ENCODE assay signal across 23 cellular contexts in the genomic region with DNA sequence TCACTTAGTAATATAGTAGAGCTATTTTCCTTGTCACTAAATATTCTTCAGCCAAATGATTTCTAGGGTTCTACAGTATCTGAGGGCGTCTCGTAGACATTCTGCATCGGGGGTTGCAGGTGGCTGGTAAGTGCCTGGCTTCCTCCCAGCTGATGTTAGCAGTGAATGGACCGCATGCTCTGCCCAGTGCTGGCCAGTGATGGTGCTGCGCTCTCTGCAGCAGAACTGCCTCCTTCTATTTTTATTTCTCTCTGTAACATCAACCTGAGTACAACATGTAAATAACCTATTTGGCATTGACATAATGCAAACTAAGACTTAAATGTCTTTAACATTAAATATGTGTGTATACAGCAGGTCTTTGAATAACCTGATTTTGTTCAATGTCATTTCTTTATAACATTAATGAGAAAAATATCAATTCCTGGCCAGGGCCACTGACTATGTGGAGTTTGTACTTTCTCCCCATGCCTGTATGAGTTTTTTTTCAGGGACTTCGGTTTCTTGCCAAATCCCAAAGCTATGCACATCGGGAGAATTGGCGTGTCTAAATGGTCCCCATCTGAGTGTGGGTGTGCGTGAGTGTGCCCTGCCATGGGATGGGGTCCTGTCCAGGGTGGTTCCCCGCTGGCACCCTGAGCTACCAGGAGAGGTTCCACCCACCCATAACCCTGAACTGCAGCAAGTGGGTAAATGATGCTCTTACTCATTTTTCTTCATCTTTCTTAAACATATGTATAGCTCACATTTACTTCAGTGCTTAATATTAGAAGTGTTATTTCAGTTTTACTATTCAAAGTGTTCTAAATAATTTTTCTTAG.
DNase-seq lines count a peak whose midpoint lies in the region; ATAC-seq and TF ChIP-seq lines count a peak whose summit lies in the region.
"Had no signal": no experiment of that assay in that cellular context is flagged by ENCODE, and none has a peak within 500 bp of the region (broad histone marks: within the 10 kb centered on the region; RNA-seq: fewer than 3 reads in every experiment).

No MANE protein-coding gene starts in this region.

- no peak overlapping the region for H3K4me3 ChIP-seq in heart left ventricle
- H3K4me3 ChIP-seq: upper lobe of right lung had no signal

- H3K4me1 Mint-ChIP-seq in T-helper 1 cell treated with Interleukin-12 subunit alpha and Interleukin-12 subunit beta and Interleukin-4 antibody, amounts not matched to agents 30 μg/mL and 1 μg/mL, for 36 hours (ENCODE audit: low read depth): peaks cover 37% of the 10 kb centered on the region
- peaks cover 45% of the 10 kb centered on the region for H3K4me1 Mint-ChIP-seq in activated T-helper 2 cell treated with anti-CD3 and anti-CD28 coated beads, Interferon-gamma antibody, Interleukin-2, Interleukin-4, amounts not matched to agents 10 μg/mL and 5 μg/mL and 100 μg/mL, durations not matched to agents 14 hours and 24 hours and 36 hours (ENCODE audit: low read depth)
- H3K4me1 Mint-ChIP-seq: B cell; CD8-positive, alpha-beta memory T cell had no signal

- intact Hi-C loops in heart left ventricle (cut with DNase I) (loop anchor here in 3 of 10 donors (5.0 to 10.0 kb wide), 4 partner anchors 276 to 346 kb away; a partner anchor contains a TSS), Right ventricle myocardium inferior (cut with DNase I) (loop anchor here (5.0 kb wide), 1 partner anchor 283 kb away; no protein-coding TSS in a partner anchor)
- intact Hi-C loops in activated T-helper 2 cell treated with anti-CD3 and anti-CD28 coated beads, Interferon-gamma antibody, Interleukin-2, Interleukin-4, amounts not matched to agents 10 μg/mL and 5 μg/mL and 100 μg/mL, durations not matched to agents 14 hours and 24 hours and 36 hours (cut with micrococcal nuclease): loop anchor here (1.0 to 5.0 kb wide), 3 partner anchors 14 to 278 kb away; a partner anchor contains a TSS

- no peak for DNase-seq in T-helper 1 cell
- peak in 1 of 5 donors; percentile 35 for DNase-seq in heart left ventricle
- DNase-seq in Right ventricle myocardium inferior (ENCODE audit: missing footprints): no peak
- DNase-seq in activated T-helper 2 cell treated with anti-CD3 and anti-CD28 coated beads, Interferon-gamma antibody, Interleukin-2, Interleukin-4, amounts not matched to agents 10 μg/mL and 5 μg/mL and 100 μg/mL, durations not matched to agents 14 hours and 24 hours and 36 hours (ENCODE audit: low spot score): no peak
- peak; percentile 25 for DNase-seq in pons (ENCODE audit: low spot score)
- no peak for DNase-seq in NCI-H345 (lab: John Stamatoyannopoulos, UW)
- DNase-seq in T1000 (lab: John Stamatoyannopoulos, UW): no peak
- DNase-seq: 8988T; activated gamma-delta T cell; CD8-positive, alpha-beta memory T cell; DMS153; effector CD4-positive, alpha-beta T cell; KBM-7; MM.1S; NCI-H146; NCI-H2171; NCI-H524 treated with DMSO at 0.1 percent for 48 hours; small intestine; stimulated activated CD4-positive, alpha-beta T cell treated with anti-CD3 and anti-CD28 coated beads, Interleukin-1b, Interleukin-23, amount 100 ng/mL, for 48 hours; upper lobe of right lung had no signal

- H3K27ac ChIP-seq in heart left ventricle: no peak overlapping the region
- H3K27ac ChIP-seq: neutrophil, upper lobe of right lung had no signal

- no peaks in the 10 kb centered on the region for H3K27me3 Mint-ChIP-seq in T-helper 1 cell treated with Interleukin-12 subunit alpha and Interleukin-12 subunit beta and Interleukin-4 antibody, amounts not matched to agents 30 μg/mL and 1 μg/mL, for 36 hours (ENCODE audit: low read depth)
- no peaks in the 10 kb centered on the region for H3K27me3 Mint-ChIP-seq in activated T-helper 2 cell treated with anti-CD3 and anti-CD28 coated beads, Interferon-gamma antibody, Interleukin-2, Interleukin-4, amounts not matched to agents 10 μg/mL and 5 μg/mL and 100 μg/mL, durations not matched to agents 14 hours and 24 hours and 36 hours (ENCODE audit: low read depth)
- H3K27me3 Mint-ChIP-seq: B cell; CD8-positive, alpha-beta memory T cell had no signal

- H3K4me1 ChIP-seq in heart left ventricle: peaks cover 0 to 39% (median 18%) of the 10 kb centered on the region in 12 donors

- H3K9me3 Mint-ChIP-seq in T-helper 1 cell treated with Interleukin-12 subunit alpha and Interleukin-12 subunit beta and Interleukin-4 antibody, amounts not matched to agents 30 μg/mL and 1 μg/mL, for 36 hours: no peaks in the 10 kb centered on the region
- H3K9me3 Mint-ChIP-seq in activated T-helper 2 cell treated with anti-CD3 and anti-CD28 coated beads, Interferon-gamma antibody, Interleukin-2, Interleukin-4, amounts not matched to agents 10 μg/mL and 5 μg/mL and 100 μg/mL, durations not matched to agents 14 hours and 24 hours and 36 hours: peaks cover 3% of the 10 kb centered on the region
- H3K9me3 Mint-ChIP-seq: CD8-positive, alpha-beta memory T cell had no signal

- H3K9me3 ChIP-seq in heart left ventricle: no peaks in the 10 kb centered on the region
- H3K9me3 ChIP-seq: neutrophil, upper lobe of right lung had no signal

- H3K4me3 Mint-ChIP-seq in T-helper 1 cell treated with Interleukin-12 subunit alpha and Interleukin-12 subunit beta and Interleukin-4 antibody, amounts not matched to agents 30 μg/mL and 1 μg/mL, for 36 hours: peak overlapping the region; percentile 38
- no peak overlapping the region for H3K4me3 Mint-ChIP-seq in activated T-helper 2 cell treated with anti-CD3 and anti-CD28 coated beads, Interferon-gamma antibody, Interleukin-2, Interleukin-4, amounts not matched to agents 10 μg/mL and 5 μg/mL and 100 μg/mL, durations not matched to agents 14 hours and 24 hours and 36 hours (ENCODE audit: low read depth)
- H3K4me3 Mint-ChIP-seq: B cell had no signal

- 62 to 74% (median 68%) methylated on average over 10 of the region's 10 CpGs for WGBS in heart left ventricle, 4 donors

- ATAC-seq in heart left ventricle (peak in 3 of 4 donors; percentile 58 to 75 (median 71)), Right ventricle myocardium inferior (no peak)
- ATAC-seq: upper lobe of right lung had no signal

- H3K27me3 ChIP-seq in heart left ventricle: no peaks in the 10 kb centered on the region
- H3K27me3 ChIP-seq: neutrophil, upper lobe of right lung had no signal

- peak overlapping the region; percentile 89 for H3K27ac Mint-ChIP-seq in T-helper 1 cell treated with Interleukin-12 subunit alpha and Interleukin-12 subunit beta and Interleukin-4 antibody, amounts not matched to agents 30 μg/mL and 1 μg/mL, for 36 hours
- peak overlapping the region; percentile 84 for H3K27ac Mint-ChIP-seq in activated T-helper 2 cell treated with anti-CD3 and anti-CD28 coated beads, Interferon-gamma antibody, Interleukin-2, Interleukin-4, amounts not matched to agents 10 μg/mL and 5 μg/mL and 100 μg/mL, durations not matched to agents 14 hours and 24 hours and 36 hours
- H3K27ac Mint-ChIP-seq: B cell; CD8-positive, alpha-beta memory T cell had no signal

- TF ChIP-seq POLR2A in heart left ventricle (IDR thresholded peaks at IDR 0.05): no peak

- TF ChIP-seq CTCF in heart left ventricle (IDR thresholded peaks at IDR 0.05): peak in 1 of 12 donors; percentile 5

- H3K36me3 Mint-ChIP-seq in T-helper 1 cell treated with Interleukin-12 subunit alpha and Interleukin-12 subunit beta and Interleukin-4 antibody, amounts not matched to agents 30 μg/mL and 1 μg/mL, for 36 hours (ENCODE audit: low read depth): peaks cover 7% of the 10 kb centered on the region
- peaks cover 35% of the 10 kb centered on the region for H3K36me3 Mint-ChIP-seq in activated T-helper 2 cell treated with anti-CD3 and anti-CD28 coated beads, Interferon-gamma antibody, Interleukin-2, Interleukin-4, amounts not matched to agents 10 μg/mL and 5 μg/mL and 100 μg/mL, durations not matched to agents 14 hours and 24 hours and 36 hours (ENCODE audit: low read depth)

- peaks cover 0 to 8% (median 0%) of the 10 kb centered on the region in 9 donors for H3K36me3 ChIP-seq in heart left ventricle
- H3K36me3 ChIP-seq: neutrophil had no signal
